Comparison of ENCODE assay signal across 21 cellular contexts in genomic region chr18:54737986-54738385, GRCh38.
A peak's percentile ranks its signal among the peaks of the same experiment; 100 is the strongest.
DNase-seq lines count a peak whose midpoint lies in the region; ATAC-seq and TF ChIP-seq lines count a peak whose summit lies in the region.
"Had no signal": no experiment of that assay in that cellular context is flagged by ENCODE, and none has a peak within 500 bp of the region (broad histone marks: within the 10 kb centered on the region; RNA-seq: fewer than 3 reads in every experiment).

No MANE protein-coding gene starts in this region.

- H3K4me2 ChIP-seq in smooth muscle cell, result no peak overlapping the region
- H3K4me2 ChIP-seq: KMS-11 had no signal

- peaks cover under 1% of the 10 kb centered on the region for H3F3A ChIP-seq in smooth muscle cell (ENCODE audit: low read depth)

- H3K4me3 ChIP-seq in SJSA1 (no peak overlapping the region), smooth muscle cell (no peak overlapping the region), sigmoid colon (no peak overlapping the region)
- H3K4me3 ChIP-seq: heart left ventricle, SJCRH30, thyroid gland had no signal

- H3K27ac ChIP-seq in SJSA1 (peak overlapping the region; percentile 17; the same call in 1 of the 2 replicates), epithelial cell of prostate (peak overlapping the region; percentile 61), smooth muscle cell (ENCODE audit: low read depth) (peak overlapping the region; percentile 15), sigmoid colon (no peak overlapping the region)
- H3K27ac ChIP-seq: 22Rv1, heart left ventricle, KMS-11, SJCRH30, thyroid gland had no signal

- H3K79me2 ChIP-seq in smooth muscle cell (ENCODE audit: low read depth), result no peaks in the 10 kb centered on the region

- TF ChIP-seq EP300 in sigmoid colon (IDR thresholded peaks at IDR 0.05), result no peak

- TF ChIP-seq CTCF in smooth muscle cell (IDR thresholded peaks at IDR 0.05; ENCODE audit: borderline replicate concordance, insufficient read depth, poor library complexity, severe bottlenecking), result no peak
- TF ChIP-seq CTCF in sigmoid colon (IDR thresholded peaks at IDR 0.05), result no peak

- H3K27ac Mint-ChIP-seq in activated CD4-positive, alpha-beta T cell treated with anti-CD3 and anti-CD28 coated beads for 36 hours, result no peak overlapping the region
- H3K27ac Mint-ChIP-seq: activated naive CD8-positive, alpha-beta T cell treated with anti-CD3 and anti-CD28 coated beads, Interleukin-2, amount 10 ng/mL, durations not matched to agents 7 days and 5 days; CD4-positive, alpha-beta memory T cell had no signal

- WGBS in smooth muscle cell (ENCODE audit: low lambda C conversion rate), result 66% methylated on average over 3 of the region's 3 CpGs
- 89 to 90% methylated on average over 3 of the region's 3 CpGs for WGBS in sigmoid colon, 2 donors

- no peaks in the 10 kb centered on the region for H4K20me1 ChIP-seq in smooth muscle cell (ENCODE audit: low read depth)

- CTCF ChIA-PET in activated CD4-positive, alpha-beta T cell treated with anti-CD3 and anti-CD28 coated beads for 36 hours (lab: Charles Lee), result no interaction called here

- no peaks in the 10 kb centered on the region for H3K36me3 Mint-ChIP-seq in activated CD4-positive, alpha-beta T cell treated with anti-CD3 and anti-CD28 coated beads for 36 hours (ENCODE audit: low read depth)
- H3K36me3 Mint-ChIP-seq: activated naive CD8-positive, alpha-beta T cell treated with anti-CD3 and anti-CD28 coated beads, Interleukin-2, amount 10 ng/mL, durations not matched to agents 7 days and 5 days; CD4-positive, alpha-beta memory T cell had no signal

- peaks cover 17% of the 10 kb centered on the region for H3K4me1 Mint-ChIP-seq in activated CD4-positive, alpha-beta T cell treated with anti-CD3 and anti-CD28 coated beads for 36 hours
- H3K4me1 Mint-ChIP-seq: activated naive CD8-positive, alpha-beta T cell treated with anti-CD3 and anti-CD28 coated beads, Interleukin-2, amount 10 ng/mL, durations not matched to agents 7 days and 5 days; CD4-positive, alpha-beta memory T cell had no signal

- no peak for TF ChIP-seq POLR2A in sigmoid colon (IDR thresholded peaks at IDR 0.05)

- peaks cover 3% of the 10 kb centered on the region for H3K9me3 Mint-ChIP-seq in activated CD4-positive, alpha-beta T cell treated with anti-CD3 and anti-CD28 coated beads for 36 hours (ENCODE audit: low read depth)

- H3K4me1 ChIP-seq in SJSA1 (replicated peaks) (peaks cover 28% of the 10 kb centered on the region), smooth muscle cell (ENCODE audit: low read depth) (no peaks in the 10 kb centered on the region), sigmoid colon (peaks cover 0 to 7% (median 4%) of the 10 kb centered on the region in 4 donors)
- H3K4me1 ChIP-seq: SJCRH30, thyroid gland had no signal

- no peak for DNase-seq in activated CD4-positive, alpha-beta T cell treated with anti-CD3 and anti-CD28 coated beads for 36 hours
- no peak for DNase-seq in activated CD4-positive, alpha-beta T cell treated with anti-CD3 and anti-CD28 coated beads, Interleukin-2, amount 50 U/mL, for 48 hours
- DNase-seq in SJSA1 (ENCODE audit: low read depth in 1 of 2, low spot score in 2 of 2) (peak in 1 of 2 experiments; percentile 59), epithelial cell of prostate (ENCODE audit: low read depth, low spot score) (peak; percentile 63), smooth muscle cell (lab: John Stamatoyannopoulos, UW; ENCODE audit: unreplicated experiment) (no peak), sigmoid colon (no peak), SHP77 (lab: John Stamatoyannopoulos, UW) (no peak)
- DNase-seq: activated CD4-positive, alpha-beta T cell treated with anti-CD3 and anti-CD28 coated beads for 4 hours; activated naive CD8-positive, alpha-beta T cell treated with anti-CD3 and anti-CD28 coated beads, Interleukin-2, amount 10 ng/mL, durations not matched to agents 7 days and 5 days; CD4-positive, alpha-beta memory T cell; heart left ventricle; kidney; NCI-H146; NCI-H345; SJCRH30; stimulated activated CD4-positive, alpha-beta T cell treated with anti-CD3 and anti-CD28 coated beads, Interleukin-4, amount 100 ng/mL, for 24 hours; T1000; thyroid gland had no signal

- H3K36me3 ChIP-seq in SJSA1, result no peaks in the 10 kb centered on the region
- H3K36me3 ChIP-seq in smooth muscle cell (ENCODE audit: low read depth), result no peaks in the 10 kb centered on the region
- H3K36me3 ChIP-seq in sigmoid colon, result no peaks in the 10 kb centered on the region
- H3K36me3 ChIP-seq: heart left ventricle, SJCRH30, thyroid gland had no signal

- no peak overlapping the region for H3K4me3 Mint-ChIP-seq in activated CD4-positive, alpha-beta T cell treated with anti-CD3 and anti-CD28 coated beads for 36 hours
- H3K4me3 Mint-ChIP-seq: activated naive CD8-positive, alpha-beta T cell treated with anti-CD3 and anti-CD28 coated beads, Interleukin-2, amount 10 ng/mL, durations not matched to agents 7 days and 5 days; CD4-positive, alpha-beta memory T cell had no signal

- no peak overlapping the region for H3K9ac ChIP-seq in smooth muscle cell (ENCODE audit: low read depth)
- H3K9ac ChIP-seq: KMS-11 had no signal

- H3K27me3 Mint-ChIP-seq in activated CD4-positive, alpha-beta T cell treated with anti-CD3 and anti-CD28 coated beads for 36 hours, result no peaks in the 10 kb centered on the region

- no peaks in the 10 kb centered on the region for H3K27me3 ChIP-seq in SJSA1 (replicated peaks)
- H3K27me3 ChIP-seq in smooth muscle cell (ENCODE audit: low read depth), result no peaks in the 10 kb centered on the region
- no peaks in the 10 kb centered on the region for H3K27me3 ChIP-seq in sigmoid colon
- H3K27me3 ChIP-seq: heart left ventricle, SJCRH30, thyroid gland had no signal

- no peak overlapping the region for H2AFZ ChIP-seq in smooth muscle cell (ENCODE audit: low read depth)

- H3K9me3 ChIP-seq in SJSA1 (replicated peaks), result no peaks in the 10 kb centered on the region; the same call in 1 of the 2 replicates
- no peaks in the 10 kb centered on the region for H3K9me3 ChIP-seq in smooth muscle cell (replicated peaks; ENCODE audit: low read depth)
- H3K9me3 ChIP-seq in sigmoid colon, result no peaks in the 10 kb centered on the region
- H3K9me3 ChIP-seq: heart left ventricle, SJCRH30, thyroid gland had no signal

- intact Hi-C loops in activated CD4-positive, alpha-beta T cell treated with anti-CD3 and anti-CD28 coated beads for 36 hours (cut with DNase I, micrococcal nuclease), result loop anchor here in 1 of 2 experiments (1.0 to 2.0 kb wide), 2 partner anchors 19 to 38 kb away; no protein-coding TSS in a partner anchor
- intact Hi-C loops in sigmoid colon (cut with DNase I), result no loop called here

- POLR2A ChIA-PET in activated CD4-positive, alpha-beta T cell treated with anti-CD3 and anti-CD28 coated beads for 36 hours (lab: Charles Lee), result no interaction called here

- ATAC-seq in activated CD4-positive, alpha-beta T cell treated with anti-CD3 and anti-CD28 coated beads for 36 hours, result peak; percentile 60
- ATAC-seq in GM19023 (IDR thresholded peaks at IDR 0.05; ENCODE audit: unreplicated experiment), result no peak
- ATAC-seq: heart left ventricle had no signal

Comparison
In these comparisons a context has a peak if more than half of its experiments do, and no peak if none do; other contexts are left out.
1. H3K27ac ChIP-seq: peak in SJSA1 (single experiment), epithelial cell of prostate (single experiment) and smooth muscle cell (single experiment); none in sigmoid colon (0 of 4).